In the genomic region with DNA sequence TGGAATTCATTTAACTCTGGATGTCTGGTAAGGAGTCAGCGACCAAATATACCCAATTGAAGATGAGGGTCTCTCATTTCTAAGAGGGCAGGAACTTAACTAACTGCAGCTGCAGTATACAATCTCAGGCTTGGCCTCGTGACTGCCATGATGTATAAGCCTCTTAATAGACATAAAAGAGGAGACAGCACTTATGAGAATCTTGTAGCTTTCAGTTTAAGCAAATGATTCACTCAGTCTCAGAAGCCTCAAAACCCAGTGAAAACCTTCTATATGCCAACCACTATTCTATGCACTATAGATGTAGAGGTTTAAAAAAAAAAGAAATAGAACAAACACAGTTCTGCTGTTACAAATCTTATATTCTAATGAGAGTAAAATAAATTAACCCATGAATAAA, we compare ENCODE assay signal across 21 cellular contexts.
DNase-seq lines count a peak whose midpoint lies in the region; ATAC-seq, FAIRE-seq and TF ChIP-seq lines count a peak whose summit lies in the region.
"Had no signal": no experiment of that assay in that cellular context is flagged by ENCODE, and none has a peak within 500 bp of the region (broad histone marks: within the 10 kb centered on the region; RNA-seq: fewer than 3 reads in every experiment).

No MANE protein-coding gene starts in this region.

- TF ChIP-seq CTCF in osteoblast (IDR thresholded peaks at IDR 0.05; ENCODE audit: extremely low read depth, low read depth, low read length) (no peak), WERI-Rb-1 (IDR thresholded peaks at IDR 0.05; ENCODE audit: low read depth, low read length) (no peak)

- H3K9me3 ChIP-seq in osteoblast (ENCODE audit: low read depth, low read length) (peaks cover 4% of the 10 kb centered on the region), WERI-Rb-1 (ENCODE audit: severe bottlenecking) (no peaks in the 10 kb centered on the region)

- H2AFZ ChIP-seq in osteoblast (ENCODE audit: low read length) = no peak overlapping the region
- H2AFZ ChIP-seq: GM23338 had no signal

- peak; percentile 57 for ATAC-seq in GM18861 (IDR thresholded peaks at IDR 0.05; ENCODE audit: unreplicated experiment)
- peak; percentile 65 for ATAC-seq in HG02798 (IDR thresholded peaks at IDR 0.05; ENCODE audit: poor library complexity, unreplicated experiment)
- peak; percentile 52 for ATAC-seq in HG03442 (IDR thresholded peaks at IDR 0.05; ENCODE audit: unreplicated experiment)
- ATAC-seq: CD8-positive, alpha-beta T cell; GM23338 had no signal

- no peaks in the 10 kb centered on the region for H4K20me1 ChIP-seq in osteoblast (ENCODE audit: insufficient read depth, low read length)
- H4K20me1 ChIP-seq: BLaER1 treated with 17β-estradiol and CSF1 and Interleukin-3, amounts not matched to agents 10 nM and 100 nM had no signal

- H3K36me3 ChIP-seq in osteoblast (ENCODE audit: insufficient read depth, low read length) (no peaks in the 10 kb centered on the region), WERI-Rb-1 (no peaks in the 10 kb centered on the region)
- H3K36me3 ChIP-seq: BLaER1 treated with 17β-estradiol and CSF1 and Interleukin-3, amounts not matched to agents 10 nM and 100 nM had no signal

- no peak overlapping the region for H3K4me2 ChIP-seq in osteoblast (ENCODE audit: insufficient read depth, low read length)
- H3K4me2 ChIP-seq: BLaER1 treated with 17β-estradiol and CSF1 and Interleukin-3, amounts not matched to agents 10 nM and 100 nM; GM23338; KMS-11 had no signal

- no peaks in the 10 kb centered on the region for H3K4me1 ChIP-seq in osteoblast (ENCODE audit: insufficient read depth, low read length)
- H3K4me1 ChIP-seq: BLaER1 treated with 17β-estradiol and CSF1 and Interleukin-3, amounts not matched to agents 10 nM and 100 nM had no signal

- DNase-seq in osteoblast (ENCODE audit: insufficient read length, low spot score, missing footprints) (peak; percentile 18), NCI-H2029 (lab: John Stamatoyannopoulos, UW) (no peak), GM12891 (ENCODE audit: insufficient read length, low spot score) (no peak), WERI-Rb-1 (no peak)
- DNase-seq: Calu3; CD8-positive, alpha-beta T cell; DMS 273 treated with DMSO at 0.1 percent for 48 hours; DMS53; DND-41; EL; HCEC 1CT had no signal

- no peak overlapping the region for H3K4me3 ChIP-seq in osteoblast (ENCODE audit: insufficient read depth, low read length)
- no peak overlapping the region for H3K4me3 ChIP-seq in WERI-Rb-1 (ENCODE audit: low read depth, low read length)
- H3K4me3 ChIP-seq: BLaER1 treated with 17β-estradiol and CSF1 and Interleukin-3, amounts not matched to agents 10 nM and 100 nM; GM23338 had no signal

- no peak for TF ChIP-seq POLR2A in GM12891 (IDR thresholded peaks at IDR 0.05; ENCODE audit: low read depth, low read length)

- H3K27ac ChIP-seq in osteoblast (ENCODE audit: low read depth, low read length) (no peak overlapping the region), WERI-Rb-1 (no peak overlapping the region)
- H3K27ac ChIP-seq: BLaER1 treated with 17β-estradiol and CSF1 and Interleukin-3, amounts not matched to agents 10 nM and 100 nM; HL-60; KMS-11 had no signal

- FAIRE-seq in GM12891 (lab: Jason Lieb, UNC) = no peak
- FAIRE-seq: GM12892, GM18507, H54 had no signal

- H3K79me2 ChIP-seq in osteoblast (ENCODE audit: insufficient read depth, low read length) = no peaks in the 10 kb centered on the region

- H3K27me3 ChIP-seq in osteoblast (ENCODE audit: insufficient read depth, low read length) (no peaks in the 10 kb centered on the region), WERI-Rb-1 (ENCODE audit: insufficient read depth, low read depth, severe bottlenecking) (no peaks in the 10 kb centered on the region)
- H3K27me3 ChIP-seq: BLaER1 treated with 17β-estradiol and CSF1 and Interleukin-3, amounts not matched to agents 10 nM and 100 nM had no signal

TF ChIP-seq in GM12891, 5 proteins besides CTCF, POLR2A, EP300 and RAD21:
- no peak for TF ChIP-seq SPI1 (IDR thresholded peaks at IDR 0.05; ENCODE audit: low read depth, low read length)
- no peak for TF ChIP-seq PAX5 (IDR thresholded peaks at IDR 0.05; ENCODE audit: insufficient read depth, low read length, severe bottlenecking)
- no peak for TF ChIP-seq POLR2AphosphoS5 (IDR thresholded peaks at IDR 0.05; ENCODE audit: low read depth, low read length)
- no peak for TF ChIP-seq TAF1 (IDR thresholded peaks at IDR 0.05; ENCODE audit: low read depth, low read length)
- TF ChIP-seq POU2F2 (IDR thresholded peaks at IDR 0.05; ENCODE audit: low read depth, low read length) = no peak
